In the genomic region with DNA sequence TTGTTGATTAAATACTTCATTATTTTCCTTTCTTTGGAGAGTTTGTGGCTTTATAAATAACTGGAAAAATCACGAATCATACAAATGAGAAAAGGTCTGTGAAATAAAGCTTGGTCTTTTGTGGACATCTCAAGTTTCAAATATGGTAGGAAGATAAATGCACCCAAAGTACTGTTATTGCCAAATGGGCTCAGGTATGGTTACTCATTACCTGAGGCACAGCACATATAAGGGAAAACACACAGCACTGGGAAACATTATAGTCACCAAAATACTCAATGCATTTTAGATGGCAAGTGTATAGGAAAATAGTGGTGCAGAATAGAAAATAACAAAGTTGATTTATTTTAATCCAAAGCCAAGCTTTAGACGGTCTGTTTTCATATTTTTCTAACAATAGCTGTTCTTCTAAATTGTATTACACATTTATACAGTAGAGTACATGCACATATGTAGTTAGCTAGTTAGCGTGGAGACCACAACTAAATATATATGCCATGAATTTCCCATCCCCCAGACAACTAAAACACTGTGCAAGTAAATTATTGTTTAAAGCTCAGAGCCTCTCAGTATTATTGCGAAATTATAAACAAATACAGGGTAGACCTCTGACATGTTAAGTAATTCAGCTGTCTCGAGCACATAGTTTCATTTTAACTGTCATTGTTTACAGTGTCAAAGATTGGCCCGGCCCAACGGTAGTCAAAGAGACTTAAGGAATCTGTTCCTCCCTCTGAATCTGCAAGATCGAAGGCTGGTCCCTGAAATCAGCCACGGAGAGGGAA, we compare ENCODE assay signal across 8 cellular contexts.
DNase-seq lines count a peak whose midpoint lies in the region; ATAC-seq and TF ChIP-seq lines count a peak whose summit lies in the region.

No MANE protein-coding gene starts in this region.

- POLR2A ChIA-PET in activated CD8-positive, alpha-beta T cell treated with anti-CD3 and anti-CD28 coated beads, Interleukin-2, amount 10 ng/mL, durations not matched to agents 7 days and 5 days (lab: Charles Lee): interaction anchor here (0.7 to 1.7 kb wide), 11 partner anchors 9 to 610 kb away, joined by 3 to 12 read pairs (median 5); no protein-coding TSS in a partner anchor

- H3K4me3 ChIP-seq in hepatocyte: peak overlapping the region; percentile 73

- H3K4me1 Mint-ChIP-seq in activated T-cell treated with anti-CD3 and anti-CD28 coated beads, Interleukin-2, amount 50 U/mL, for 24 hours (ENCODE audit: low read depth): peaks cover 44% of the 10 kb centered on the region
- H3K4me1 Mint-ChIP-seq in activated CD8-positive, alpha-beta T cell treated with anti-CD3 and anti-CD28 coated beads, Interleukin-2, amount 10 ng/mL, durations not matched to agents 7 days and 5 days (ENCODE audit: low read depth): peaks cover 22% of the 10 kb centered on the region
- H3K4me1 Mint-ChIP-seq in stimulated activated memory B cell treated with anti-CD40 and anti-IgM and Interleukin-4, amounts not matched to agents 10 μg/mL and 1 μg/mL and 100 μg/mL, for 72 hours: peaks cover 36% of the 10 kb centered on the region

- no peaks in the 10 kb centered on the region for H3K9me2 ChIP-seq in hepatocyte (replicated peaks; ENCODE audit: insufficient read depth)

- H4K20me1 ChIP-seq in hepatocyte (ENCODE audit: insufficient read depth, poor library complexity, severe bottlenecking): no peaks in the 10 kb centered on the region

- CTCF ChIA-PET in activated CD8-positive, alpha-beta T cell treated with anti-CD3 and anti-CD28 coated beads, Interleukin-2, amount 10 ng/mL, durations not matched to agents 7 days and 5 days (lab: Charles Lee): interaction anchor here (0.6 to 3.3 kb wide), 18 partner anchors 8 to 793 kb away, joined by 3 to 60 read pairs (median 3); no protein-coding TSS in a partner anchor

- peak overlapping the region; percentile 78 for H3K4me2 ChIP-seq in hepatocyte

- peak overlapping the region; percentile 99 for H3K27ac Mint-ChIP-seq in activated T-cell treated with anti-CD3 and anti-CD28 coated beads, Interleukin-2, amount 50 U/mL, for 24 hours
- H3K27ac Mint-ChIP-seq in activated CD8-positive, alpha-beta T cell treated with anti-CD3 and anti-CD28 coated beads, Interleukin-2, amount 10 ng/mL, durations not matched to agents 7 days and 5 days: peak overlapping the region; percentile 99
- peak overlapping the region; percentile 96 for H3K27ac Mint-ChIP-seq in stimulated activated memory B cell treated with anti-CD40 and anti-IgM and Interleukin-4, amounts not matched to agents 10 μg/mL and 1 μg/mL and 100 μg/mL, for 72 hours

- 19% methylated on average over 9 of the region's 9 CpGs for WGBS in hepatocyte (ENCODE audit: low lambda C conversion rate, missing lambda C conversion rate)

- peaks cover 7% of the 10 kb centered on the region for H3K79me2 ChIP-seq in hepatocyte

- H3K4me1 ChIP-seq in hepatocyte (ENCODE audit: insufficient read depth): peaks cover 16% of the 10 kb centered on the region

- H3K36me3 Mint-ChIP-seq in activated T-cell treated with anti-CD3 and anti-CD28 coated beads, Interleukin-2, amount 50 U/mL, for 24 hours (ENCODE audit: low read depth): peaks cover 10% of the 10 kb centered on the region
- H3K36me3 Mint-ChIP-seq in activated CD8-positive, alpha-beta T cell treated with anti-CD3 and anti-CD28 coated beads, Interleukin-2, amount 10 ng/mL, durations not matched to agents 7 days and 5 days (ENCODE audit: low read depth): peaks cover 2% of the 10 kb centered on the region
- peaks cover 8% of the 10 kb centered on the region for H3K36me3 Mint-ChIP-seq in stimulated activated memory B cell treated with anti-CD40 and anti-IgM and Interleukin-4, amounts not matched to agents 10 μg/mL and 1 μg/mL and 100 μg/mL, for 72 hours

- no peaks in the 10 kb centered on the region for H3K9me3 Mint-ChIP-seq in activated T-cell treated with anti-CD3 and anti-CD28 coated beads, Interleukin-2, amount 50 U/mL, for 24 hours
- no peaks in the 10 kb centered on the region for H3K9me3 Mint-ChIP-seq in activated CD8-positive, alpha-beta T cell treated with anti-CD3 and anti-CD28 coated beads, Interleukin-2, amount 10 ng/mL, durations not matched to agents 7 days and 5 days (ENCODE audit: insufficient read depth)
- no peaks in the 10 kb centered on the region for H3K9me3 Mint-ChIP-seq in stimulated activated memory B cell treated with anti-CD40 and anti-IgM and Interleukin-4, amounts not matched to agents 10 μg/mL and 1 μg/mL and 100 μg/mL, for 72 hours

- no peaks in the 10 kb centered on the region for H3K27me3 ChIP-seq in hepatocyte

- ATAC-seq in HG03064 (IDR thresholded peaks at IDR 0.05; ENCODE audit: low read depth, unreplicated experiment): peak; percentile 14
- ATAC-seq in activated CD8-positive, alpha-beta T cell treated with anti-CD3 and anti-CD28 coated beads, Interleukin-2, amount 10 ng/mL, durations not matched to agents 7 days and 5 days: no peak
- ATAC-seq in stimulated activated memory B cell treated with anti-CD40 and anti-IgM and Interleukin-4, amounts not matched to agents 10 μg/mL and 1 μg/mL and 100 μg/mL, for 72 hours: peak; percentile 52

- peak overlapping the region; percentile 99 for H3K4me3 Mint-ChIP-seq in activated T-cell treated with anti-CD3 and anti-CD28 coated beads, Interleukin-2, amount 50 U/mL, for 24 hours
- H3K4me3 Mint-ChIP-seq in activated CD8-positive, alpha-beta T cell treated with anti-CD3 and anti-CD28 coated beads, Interleukin-2, amount 10 ng/mL, durations not matched to agents 7 days and 5 days: peak overlapping the region; percentile 99
- H3K4me3 Mint-ChIP-seq in stimulated activated memory B cell treated with anti-CD40 and anti-IgM and Interleukin-4, amounts not matched to agents 10 μg/mL and 1 μg/mL and 100 μg/mL, for 72 hours: peak overlapping the region; percentile 98

- peak overlapping the region; percentile 84 for H3K27ac ChIP-seq in hepatocyte

- no peak for DNase-seq in activated T-cell treated with anti-CD3 and anti-CD28 coated beads, Interleukin-2, amount 50 U/mL, for 24 hours
- DNase-seq in activated T-cell treated with anti-CD3 and anti-CD28 coated beads for 4 hours (no peak), hepatocyte (ENCODE audit: low spot score) (no peak), 8988T (no peak), NCI-H2029 treated with DMSO at 0.1 percent for 48 hours (lab: John Stamatoyannopoulos, UW) (no peak)
- DNase-seq in activated CD8-positive, alpha-beta T cell treated with anti-CD3 and anti-CD28 coated beads, Interleukin-2, amount 10 ng/mL, durations not matched to agents 7 days and 5 days: no peak

- H3K36me3 ChIP-seq in hepatocyte (replicated peaks; ENCODE audit: insufficient read depth, low read depth): no peaks in the 10 kb centered on the region

- no peaks in the 10 kb centered on the region for H3K9me3 ChIP-seq in hepatocyte (ENCODE audit: low read depth)

- no peak for TF ChIP-seq CTCF in hepatocyte (IDR thresholded peaks at IDR 0.05; ENCODE audit: poor library complexity)

- peak overlapping the region; percentile 73 for H2AFZ ChIP-seq in hepatocyte

- H3K27me3 Mint-ChIP-seq in activated T-cell treated with anti-CD3 and anti-CD28 coated beads, Interleukin-2, amount 50 U/mL, for 24 hours: no peaks in the 10 kb centered on the region
- H3K27me3 Mint-ChIP-seq in activated CD8-positive, alpha-beta T cell treated with anti-CD3 and anti-CD28 coated beads, Interleukin-2, amount 10 ng/mL, durations not matched to agents 7 days and 5 days (ENCODE audit: low read depth): no peaks in the 10 kb centered on the region
- no peaks in the 10 kb centered on the region for H3K27me3 Mint-ChIP-seq in stimulated activated memory B cell treated with anti-CD40 and anti-IgM and Interleukin-4, amounts not matched to agents 10 μg/mL and 1 μg/mL and 100 μg/mL, for 72 hours
